ENCODE assay signal across 8 cellular contexts in the genomic region with DNA sequence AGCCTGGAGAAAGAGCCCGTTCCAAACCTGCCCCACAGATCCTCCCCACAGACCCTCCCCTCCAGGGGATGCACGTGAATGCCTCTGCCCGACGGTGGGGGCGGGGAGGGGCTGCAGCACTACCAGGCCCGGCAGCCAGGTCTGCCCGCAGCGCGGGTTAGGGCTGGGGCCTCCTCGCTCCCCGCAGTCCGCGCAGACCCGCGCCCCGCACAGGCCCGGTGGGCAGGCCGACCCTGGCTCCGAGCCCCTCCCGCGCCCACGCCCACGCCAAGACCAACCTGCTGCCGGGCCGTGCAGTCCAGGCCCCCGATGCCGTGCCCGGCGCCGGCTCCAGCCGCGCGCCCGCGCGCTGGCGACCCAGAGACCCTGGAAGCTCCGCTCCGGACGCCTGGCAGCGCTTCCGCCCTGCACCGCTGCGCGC. TPM values are rescaled to one million over a fixed set of nuclear protein-coding genes. Genes with fewer than 3 reads are reported as not detected.
DNase-seq lines count a peak whose midpoint lies in the region; ATAC-seq and TF ChIP-seq lines count a peak whose summit lies in the region.

A gene with protein sequence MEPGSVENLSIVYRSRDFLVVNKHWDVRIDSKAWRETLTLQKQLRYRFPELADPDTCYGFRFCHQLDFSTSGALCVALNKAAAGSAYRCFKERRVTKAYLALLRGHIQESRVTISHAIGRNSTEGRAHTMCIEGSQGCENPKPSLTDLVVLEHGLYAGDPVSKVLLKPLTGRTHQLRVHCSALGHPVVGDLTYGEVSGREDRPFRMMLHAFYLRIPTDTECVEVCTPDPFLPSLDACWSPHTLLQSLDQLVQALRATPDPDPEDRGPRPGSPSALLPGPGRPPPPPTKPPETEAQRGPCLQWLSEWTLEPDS (minus strand): TSS at position 404 of the 421 bp plus-strand sequence. CDS start 644 bp downstream, outside the sequence.

- H3K4me1 ChIP-seq in adrenal gland (replicated peaks in 1 of 2) (peaks cover 17 to 22% of the 10 kb centered on the region in 2 donors), left lung (peaks cover 11 to 24% of the 10 kb centered on the region in 2 donors)

- no peak for DNase-seq in activated CD4-positive, alpha-beta T cell treated with anti-CD3 and anti-CD28 coated beads for 36 hours
- DNase-seq in activated CD4-positive, alpha-beta T cell treated with anti-CD3 and anti-CD28 coated beads, Interleukin-2, amount 50 U/mL, for 1 hour: no peak
- DNase-seq in adrenal gland (peak in 2 of 7 donors; percentile 36 to 37), left lung (no peak), substantia nigra (lab: John Stamatoyannopoulos, UW) (peak in 2 of 49 donors; percentile 48 to 55), NCI-H1048 (lab: John Stamatoyannopoulos, UW) (no peak), NCI-H2107 (lab: John Stamatoyannopoulos, UW) (no peak)

- TF ChIP-seq CTCF in adrenal gland (IDR thresholded peaks at IDR 0.05): peak in 3 of 6 experiments; percentile 18 to 44 (median 20)
- TF ChIP-seq CTCF in left lung (IDR thresholded peaks at IDR 0.05): no peak

- intact Hi-C loops in activated CD4-positive, alpha-beta T cell treated with anti-CD3 and anti-CD28 coated beads for 36 hours (cut with DNase I, micrococcal nuclease): loop anchor here (1.0 to 5.0 kb wide), 12 partner anchors 19 to 436 kb away; a partner anchor contains a TSS
- intact Hi-C loops in adrenal gland (cut with DNase I) (loop anchor here in 1 of 2 donors (5.0 kb wide), 1 partner anchor 76 kb away; no protein-coding TSS in a partner anchor), left lung (cut with DNase I) (no loop called here)

- peak within 1 kb of the TSS; percentile 78 for H3K27ac Mint-ChIP-seq in activated CD4-positive, alpha-beta T cell treated with anti-CD3 and anti-CD28 coated beads for 36 hours

- H3K9me3 ChIP-seq in adrenal gland (replicated peaks in 1 of 3): no peaks in the 10 kb centered on the region
- no peaks in the 10 kb centered on the region for H3K9me3 ChIP-seq in left lung

- H3K4me1 Mint-ChIP-seq in activated CD4-positive, alpha-beta T cell treated with anti-CD3 and anti-CD28 coated beads for 36 hours: peaks cover 13% of the 10 kb centered on the region

- CTCF ChIA-PET in activated CD4-positive, alpha-beta T cell treated with anti-CD3 and anti-CD28 coated beads for 36 hours (lab: Charles Lee): interaction anchor here (0.6 to 1.8 kb wide), 7 partner anchors 13 to 123 kb away, joined by 4 to 9 read pairs (median 4); a partner anchor contains a TSS

- POLR2A ChIA-PET in activated CD4-positive, alpha-beta T cell treated with anti-CD3 and anti-CD28 coated beads for 36 hours (lab: Charles Lee): interaction anchor here (0.9 to 1.2 kb wide), 3 partner anchors 19 to 109 kb away, joined by 4 read pairs; no protein-coding TSS in a partner anchor

- peak; percentile 18 for ATAC-seq in activated CD4-positive, alpha-beta T cell treated with anti-CD3 and anti-CD28 coated beads for 36 hours
- ATAC-seq in HG03457 (IDR thresholded peaks at IDR 0.05; ENCODE audit: unreplicated experiment) (peak; percentile 15), left lung (peak; percentile 2)

- no peaks in the 10 kb centered on the region for H3K27me3 Mint-ChIP-seq in activated CD4-positive, alpha-beta T cell treated with anti-CD3 and anti-CD28 coated beads for 36 hours

- peaks cover 0 to 11% of the 10 kb centered on the region in 2 donors for H3K36me3 ChIP-seq in adrenal gland (replicated peaks in 1 of 2)
- peaks cover 0 to 43% of the 10 kb centered on the region in 2 donors for H3K36me3 ChIP-seq in left lung

- H3K4me3 ChIP-seq in adrenal gland (peak within 1 kb of the TSS; percentile 56 to 100 (median 91)), left lung (peak within 1 kb of the TSS; percentile 92 to 97)

- H3K27me3 ChIP-seq in adrenal gland (no peaks in the 10 kb centered on the region), left lung (peaks cover 0 to 11% of the 10 kb centered on the region in 2 donors)

- peak within 1 kb of the TSS; percentile 88 for H3K4me3 Mint-ChIP-seq in activated CD4-positive, alpha-beta T cell treated with anti-CD3 and anti-CD28 coated beads for 36 hours

- peak within 1 kb of the TSS in 3 of 5 donors; percentile 59 to 88 (median 64) for H3K27ac ChIP-seq in adrenal gland
- peak within 1 kb of the TSS in 1 of 2 donors; percentile 71 for H3K27ac ChIP-seq in left lung
- H3K27ac ChIP-seq in substantia nigra (ENCODE audit: low read depth, low read length, poor library complexity, severe bottlenecking): peak within 1 kb of the TSS; percentile 74

- peaks cover 16% of the 10 kb centered on the region for H3K36me3 Mint-ChIP-seq in activated CD4-positive, alpha-beta T cell treated with anti-CD3 and anti-CD28 coated beads for 36 hours (ENCODE audit: low read depth)

- TF ChIP-seq POLR2A in adrenal gland (IDR thresholded peaks at IDR 0.05): peak in 1 of 2 donors; percentile 51

- 0 to 1% methylated on average over 40 to 45 of the region's 45 CpGs; no CpG with 5 or more reads in 2 of the 4 donors for WGBS in adrenal gland, 4 donors

- no peaks in the 10 kb centered on the region for H3K9me3 Mint-ChIP-seq in activated CD4-positive, alpha-beta T cell treated with anti-CD3 and anti-CD28 coated beads for 36 hours (ENCODE audit: low read depth)

RNA-seq across cellular contexts. Expression of the gene that starts here (rescaled TPM):
- 10 to 100 TPM; 16.3 to 17.5 TPM for total RNA-seq in activated CD4-positive, alpha-beta T cell treated with anti-CD3 and anti-CD28 coated beads for 36 hours
- total RNA-seq in adrenal gland (10 to 100 TPM; 12.8 to 30.0 (median 20.4) TPM), left lung (10 to 100 TPM; 12.6 to 21.0 TPM)
- 10 to 100 TPM in 2 of 3 donors, 1 to 10 TPM in 1; 1.1 to 40.1 (median 23.3) TPM for polyA plus RNA-seq in adrenal gland

Comparison
In these comparisons a context has a peak if more than half of its experiments do, and no peak if none do; other contexts are left out.
1. intact Hi-C loops: an anchor here in activated CD4-positive, alpha-beta T cell treated with anti-CD3 and anti-CD28 coated beads for 36 hours (1.0 to 5.0 kb wide); none called in left lung.